Comparison of ENCODE assay signal across 16 cellular contexts in genomic region chr3:68988740-68989139, GRCh38. TPM values are rescaled to one million over a fixed set of nuclear protein-coding genes. Genes with fewer than 3 reads are reported as not detected.
DNase-seq lines count a peak whose midpoint lies in the region; ATAC-seq, FAIRE-seq and TF ChIP-seq lines count a peak whose summit lies in the region.
"Had no signal": no experiment of that assay in that cellular context is flagged by ENCODE, and none has a peak within 500 bp of the region (broad histone marks: within the 10 kb centered on the region; RNA-seq: fewer than 3 reads in every experiment).

No MANE protein-coding gene starts in this region.

- H3K79me2 ChIP-seq in GM23248 (ENCODE audit: insufficient read depth) = no peaks in the 10 kb centered on the region

- no peak overlapping the region for H3K9ac ChIP-seq in GM23248

- TF ChIP-seq CTCF in brain microvascular endothelial cell (IDR thresholded peaks at IDR 0.05; ENCODE audit: low read depth, low read length, missing control alignments) = no peak
- TF ChIP-seq CTCF in fibroblast of pulmonary artery (IDR thresholded peaks at IDR 0.05; ENCODE audit: low read length, missing control alignments) = no peak

- no peak for FAIRE-seq in RCC 7860 (lab: Jason Lieb, UNC)
- FAIRE-seq: GM12891, GM19239, K562 had no signal

- CTCF ChIA-PET in activated CD8-positive, alpha-beta memory T cell treated with anti-CD3 and anti-CD28 coated beads, Interleukin-2, amount 10 ng/mL, durations not matched to agents 7 days and 5 days (lab: Charles Lee) = no interaction called here

- no peaks in the 10 kb centered on the region for H3K9me2 ChIP-seq in GM23248 (ENCODE audit: insufficient read depth)

- H3K4me3 Mint-ChIP-seq in activated CD8-positive, alpha-beta memory T cell treated with anti-CD3 and anti-CD28 coated beads, Interleukin-2, amount 10 ng/mL, durations not matched to agents 7 days and 5 days = no peak overlapping the region
- H3K4me3 Mint-ChIP-seq: CD14-positive monocyte had no signal

- H3K4me2 ChIP-seq in GM23248 (ENCODE audit: unreplicated experiment) = no peak overlapping the region

- H3F3A ChIP-seq in GM23248 (ENCODE audit: insufficient read depth) = 0 out of 2 replicates have a peak, but pooled peaks cover 4% of the 10 kb centered on the region

- H3K4me3 ChIP-seq in GM23248 = no peak overlapping the region
- no peak overlapping the region for H3K4me3 ChIP-seq in brain microvascular endothelial cell (ENCODE audit: low read depth, low read length)
- H3K4me3 ChIP-seq in fibroblast of pulmonary artery (replicated peaks; ENCODE audit: low read depth, low read length) = no peak overlapping the region
- H3K4me3 ChIP-seq: K562 had no signal

- peaks cover 57% of the 10 kb centered on the region for H3K36me3 ChIP-seq in GM23248 (ENCODE audit: low read depth)
- peaks cover 31% of the 10 kb centered on the region for H3K36me3 ChIP-seq in brain microvascular endothelial cell (replicated peaks)

- H3K27ac Mint-ChIP-seq in activated CD8-positive, alpha-beta memory T cell treated with anti-CD3 and anti-CD28 coated beads, Interleukin-2, amount 10 ng/mL, durations not matched to agents 7 days and 5 days = no peak overlapping the region
- H3K27ac Mint-ChIP-seq: CD14-positive monocyte had no signal

- no peaks in the 10 kb centered on the region for H3K9me3 Mint-ChIP-seq in activated CD8-positive, alpha-beta memory T cell treated with anti-CD3 and anti-CD28 coated beads, Interleukin-2, amount 10 ng/mL, durations not matched to agents 7 days and 5 days (ENCODE audit: low read depth)

- no peak overlapping the region for H2AFZ ChIP-seq in GM23248

- in situ Hi-C loops in GM23248 (cut with MboI) (no loop called here), brain microvascular endothelial cell (cut with HindIII; ENCODE audit: low pct_ligation_motif_present, low sequenced_read_pairs) (no loop called here)

- no peaks in the 10 kb centered on the region for H4K20me1 ChIP-seq in GM23248 (ENCODE audit: insufficient read depth)

- peaks cover 4% of the 10 kb centered on the region for H3K4me1 Mint-ChIP-seq in activated CD8-positive, alpha-beta memory T cell treated with anti-CD3 and anti-CD28 coated beads, Interleukin-2, amount 10 ng/mL, durations not matched to agents 7 days and 5 days
- H3K4me1 Mint-ChIP-seq: CD14-positive monocyte had no signal

- H3K27me3 ChIP-seq in GM23248 (replicated peaks; ENCODE audit: insufficient read depth) (no peaks in the 10 kb centered on the region), brain microvascular endothelial cell (replicated peaks) (no peaks in the 10 kb centered on the region)

- no peaks in the 10 kb centered on the region for H3K4me1 ChIP-seq in GM23248 (ENCODE audit: insufficient read depth)

- DNase-seq in GM23248 (peak; percentile 17), brain microvascular endothelial cell (no peak), fibroblast of pulmonary artery (ENCODE audit: low read depth) (peak; percentile 38), medulla oblongata (ENCODE audit: extremely low spot score) (no peak), RCC 7860 (ENCODE audit: low spot score) (no peak), NCI-H226 (no peak)
- DNase-seq in activated CD8-positive, alpha-beta memory T cell treated with anti-CD3 and anti-CD28 coated beads, Interleukin-2, amount 10 ng/mL, durations not matched to agents 7 days and 5 days = no peak
- DNase-seq: COR-L47, DMS153, NCI-H2227 treated with DMSO at 0.1 percent for 48 hours, NCI-H526 had no signal

- H3K9me3 ChIP-seq in GM23248 (ENCODE audit: low read depth) = no peaks in the 10 kb centered on the region

- no peak overlapping the region for H3K27ac ChIP-seq in GM23248
- H3K27ac ChIP-seq in brain microvascular endothelial cell = peak overlapping the region; percentile 51

- H3K36me3 Mint-ChIP-seq in activated CD8-positive, alpha-beta memory T cell treated with anti-CD3 and anti-CD28 coated beads, Interleukin-2, amount 10 ng/mL, durations not matched to agents 7 days and 5 days = peaks cover 53% of the 10 kb centered on the region

- no peaks in the 10 kb centered on the region for H3K27me3 Mint-ChIP-seq in activated CD8-positive, alpha-beta memory T cell treated with anti-CD3 and anti-CD28 coated beads, Interleukin-2, amount 10 ng/mL, durations not matched to agents 7 days and 5 days

- no peak for ATAC-seq in activated CD8-positive, alpha-beta memory T cell treated with anti-CD3 and anti-CD28 coated beads, Interleukin-2, amount 10 ng/mL, durations not matched to agents 7 days and 5 days
- ATAC-seq: K562 had no signal

- WGBS in GM23248 (ENCODE audit: low coverage in 1 of 2, low lambda C conversion rate in 2 of 2, missing lambda C conversion rate in 2 of 2), 2 experiments = 82 to 84% methylated on average over 4 of the region's 4 CpGs

RNA-seq across cellular contexts. Expression of gene EOGT, which starts 24.7 kb away (rescaled TPM):
- total RNA-seq in GM23248 (2014; rRNA removed; shearing (Covaris generic)) = 42.4 and 47.7 TPM in 2 replicates
- polyA plus RNA-seq in GM23248 (2016; fragmentation: Nextera tagmentation; extraction: Ambion mirVana) = 29.3 and 31.6 TPM in 2 replicates
- 10 to 100 TPM; 15.4 to 15.5 TPM for total RNA-seq in activated CD8-positive, alpha-beta memory T cell treated with anti-CD3 and anti-CD28 coated beads, Interleukin-2, amount 10 ng/mL, durations not matched to agents 7 days and 5 days

RNA-seq across cellular contexts. Expression of gene TAFA4, which starts 56.4 kb away (rescaled TPM):
- not detected in 2 replicates for total RNA-seq in GM23248 (2014; rRNA removed; shearing (Covaris generic))
- polyA plus RNA-seq in GM23248 (2016; fragmentation: Nextera tagmentation; extraction: Ambion mirVana) = not detected in 2 replicates
- total RNA-seq in activated CD8-positive, alpha-beta memory T cell treated with anti-CD3 and anti-CD28 coated beads, Interleukin-2, amount 10 ng/mL, durations not matched to agents 7 days and 5 days = not detected
- total RNA-seq: G401, K562 had no signal
- polyA plus RNA-seq: CD14-positive monocyte, K562 had no signal

Comparison
In these comparisons a context has a peak if more than half of its experiments do, and no peak if none do; other contexts are left out.
1. DNase-seq: peak in GM23248 (single experiment) and fibroblast of pulmonary artery (single experiment); none in brain microvascular endothelial cell (single experiment), medulla oblongata (single experiment), RCC 7860 (single experiment), NCI-H226 (single experiment) and activated CD8-positive, alpha-beta memory T cell treated with anti-CD3 and anti-CD28 coated beads, Interleukin-2, amount 10 ng/mL, durations not matched to agents 7 days and 5 days (single experiment).